ENCODE assay signal across 20 cellular contexts in genomic region chr2:12764075-12764722, GRCh38. TPM values are rescaled to one million over a fixed set of nuclear protein-coding genes. Genes with fewer than 3 reads are reported as not detected.
DNase-seq lines count a peak whose midpoint lies in the region; ATAC-seq and TF ChIP-seq lines count a peak whose summit lies in the region.
"Had no signal": no experiment of that assay in that cellular context is flagged by ENCODE, and none has a peak within 500 bp of the region (broad histone marks: within the 10 kb centered on the region; RNA-seq: fewer than 3 reads in every experiment).

No MANE protein-coding gene starts in this region.

- H3K36me3 ChIP-seq in left ventricle myocardium inferior = no peaks in the 10 kb centered on the region
- H3K36me3 ChIP-seq in upper lobe of right lung = no peaks in the 10 kb centered on the region

- no peaks in the 10 kb centered on the region for H3K9me3 Mint-ChIP-seq in activated T-helper 1 cell treated with anti-CD3 and anti-CD28 coated beads, Interleukin-12 subunit alpha, Interleukin-12 subunit beta, Interleukin-2, Interleukin-4 antibody, amounts not matched to agents 30 ng/mL and 10 ng/mL and 1 ng/mL, durations not matched to agents 14 hours and 24 hours and 36 hours
- H3K9me3 Mint-ChIP-seq: activated T-cell treated with anti-CD3 and anti-CD28 coated beads, Interleukin-2, amount 50 U/mL, for 24 hours; endodermal cell had no signal

- H3K9me3 ChIP-seq in left ventricle myocardium inferior (replicated peaks) (peaks cover 5% of the 10 kb centered on the region), upper lobe of right lung (no peaks in the 10 kb centered on the region)
- H3K9me3 ChIP-seq: SK-N-SH had no signal

- ATAC-seq in upper lobe of right lung = peak; percentile 47
- no peak for ATAC-seq in GM18870 (IDR thresholded peaks at IDR 0.05; ENCODE audit: unreplicated experiment)

- CTCF ChIA-PET in RWPE1 (lab: Yijun Ruan, JAX) = no interaction called here

- intact Hi-C loops in left ventricle myocardium inferior (cut with micrococcal nuclease) = no loop called here
- intact Hi-C loops in cardiac septum (cut with DNase I) = loop anchor here (5.0 kb wide), 1 partner anchor 33 kb away; no protein-coding TSS in a partner anchor
- intact Hi-C loops in upper lobe of right lung (cut with DNase I) = no loop called here
- intact Hi-C loops in activated T-helper 1 cell treated with anti-CD3 and anti-CD28 coated beads, Interleukin-12 subunit alpha, Interleukin-12 subunit beta, Interleukin-2, Interleukin-4 antibody, amounts not matched to agents 30 ng/mL and 10 ng/mL and 1 ng/mL, durations not matched to agents 14 hours and 24 hours and 36 hours (cut with micrococcal nuclease) = no loop called here

- H3K4me3 Mint-ChIP-seq in activated T-helper 1 cell treated with anti-CD3 and anti-CD28 coated beads, Interleukin-12 subunit alpha, Interleukin-12 subunit beta, Interleukin-2, Interleukin-4 antibody, amounts not matched to agents 30 ng/mL and 10 ng/mL and 1 ng/mL, durations not matched to agents 14 hours and 24 hours and 36 hours = no peak overlapping the region
- H3K4me3 Mint-ChIP-seq: activated naive CD8-positive, alpha-beta T cell; activated T-cell treated with anti-CD3 and anti-CD28 coated beads, Interleukin-2, amount 50 U/mL, for 24 hours; endodermal cell had no signal

- no peaks in the 10 kb centered on the region for H3K4me1 Mint-ChIP-seq in activated T-helper 1 cell treated with anti-CD3 and anti-CD28 coated beads, Interleukin-12 subunit alpha, Interleukin-12 subunit beta, Interleukin-2, Interleukin-4 antibody, amounts not matched to agents 30 ng/mL and 10 ng/mL and 1 ng/mL, durations not matched to agents 14 hours and 24 hours and 36 hours (ENCODE audit: low read depth)
- H3K4me1 Mint-ChIP-seq: endodermal cell had no signal

- H3K4me1 ChIP-seq in left ventricle myocardium inferior (peaks cover 17% of the 10 kb centered on the region), upper lobe of right lung (no peaks in the 10 kb centered on the region)
- H3K4me1 ChIP-seq: parathyroid adenoma had no signal

- H3K27me3 ChIP-seq in left ventricle myocardium inferior (ENCODE audit: low read depth) = no peaks in the 10 kb centered on the region
- H3K27me3 ChIP-seq in upper lobe of right lung = no peaks in the 10 kb centered on the region

- no peak for DNase-seq in left ventricle myocardium inferior
- no peak for DNase-seq in cardiac septum (ENCODE audit: low spot score)
- peak; percentile 20 for DNase-seq in RWPE1 (ENCODE audit: low spot score)
- peak; percentile 48 for DNase-seq in fibroblast of peridontal ligament (ENCODE audit: extremely low read depth)
- DNase-seq in upper lobe of right lung = no peak
- DNase-seq in hepatic stellate cell (ENCODE audit: low spot score) = no peak
- DNase-seq in activated T-helper 1 cell treated with anti-CD3 and anti-CD28 coated beads, Interleukin-12 subunit alpha, Interleukin-12 subunit beta, Interleukin-2, Interleukin-4 antibody, amounts not matched to agents 30 ng/mL and 10 ng/mL and 1 ng/mL, durations not matched to agents 14 hours and 24 hours and 36 hours (ENCODE audit: low spot score) = no peak
- DNase-seq: ACHN; activated T-cell treated with anti-CD3 and anti-CD28 coated beads, Interleukin-2, amount 50 U/mL, for 24 hours; endodermal cell; KBM-7; kidney; NCI-H146; NCI-H446; SK-N-SH; small intestine; stimulated activated naive CD4-positive, alpha-beta T cell had no signal

- H3K27me3 Mint-ChIP-seq in activated T-helper 1 cell treated with anti-CD3 and anti-CD28 coated beads, Interleukin-12 subunit alpha, Interleukin-12 subunit beta, Interleukin-2, Interleukin-4 antibody, amounts not matched to agents 30 ng/mL and 10 ng/mL and 1 ng/mL, durations not matched to agents 14 hours and 24 hours and 36 hours (ENCODE audit: insufficient read depth) = peaks cover 32% of the 10 kb centered on the region

- no peak overlapping the region for H3K27ac Mint-ChIP-seq in activated T-helper 1 cell treated with anti-CD3 and anti-CD28 coated beads, Interleukin-12 subunit alpha, Interleukin-12 subunit beta, Interleukin-2, Interleukin-4 antibody, amounts not matched to agents 30 ng/mL and 10 ng/mL and 1 ng/mL, durations not matched to agents 14 hours and 24 hours and 36 hours
- H3K27ac Mint-ChIP-seq: activated T-cell treated with anti-CD3 and anti-CD28 coated beads, Interleukin-2, amount 50 U/mL, for 24 hours; endodermal cell had no signal

- POLR2A ChIA-PET in RWPE1 (lab: Yijun Ruan, JAX; ENCODE audit: low non-redundant PET) = no interaction called here

- peak overlapping the region; percentile 56 for H3K27ac ChIP-seq in left ventricle myocardium inferior (replicated peaks)
- H3K27ac ChIP-seq in RWPE1 = no peak overlapping the region; the same call in 1 of the 2 replicates
- H3K27ac ChIP-seq in upper lobe of right lung = no peak overlapping the region
- H3K27ac ChIP-seq: parathyroid adenoma had no signal

- no peak for TF ChIP-seq CTCF in left ventricle myocardium inferior (IDR thresholded peaks at IDR 0.05; ENCODE audit: borderline replicate concordance)
- TF ChIP-seq CTCF in RWPE1 (conservative IDR thresholded peaks at IDR 0.05; ENCODE audit: low read depth) = no peak
- no peak for TF ChIP-seq CTCF in upper lobe of right lung (IDR thresholded peaks at IDR 0.05)

- H3K4me3 ChIP-seq in left ventricle myocardium inferior (no peak overlapping the region), upper lobe of right lung (no peak overlapping the region)

- H3K36me3 Mint-ChIP-seq in activated T-helper 1 cell treated with anti-CD3 and anti-CD28 coated beads, Interleukin-12 subunit alpha, Interleukin-12 subunit beta, Interleukin-2, Interleukin-4 antibody, amounts not matched to agents 30 ng/mL and 10 ng/mL and 1 ng/mL, durations not matched to agents 14 hours and 24 hours and 36 hours (ENCODE audit: low read depth) = no peaks in the 10 kb centered on the region
- H3K36me3 Mint-ChIP-seq: activated naive CD8-positive, alpha-beta T cell had no signal

RNA-seq across cellular contexts. Expression of gene TRIB2, which starts 47.5 kb away (rescaled TPM):
- total RNA-seq in left ventricle myocardium inferior (31.1 TPM), cardiac septum (49.9 TPM), upper lobe of right lung (50.7 TPM)
- total RNA-seq in activated T-helper 1 cell treated with anti-CD3 and anti-CD28 coated beads, Interleukin-12 subunit alpha, Interleukin-12 subunit beta, Interleukin-2, Interleukin-4 antibody, amounts not matched to agents 30 ng/mL and 10 ng/mL and 1 ng/mL, durations not matched to agents 14 hours and 24 hours and 36 hours = 6.3 TPM in 2 replicates

Comparison
In these comparisons a context has a peak if more than half of its experiments do, and no peak if none do; other contexts are left out.
1. DNase-seq: peak in RWPE1 (single experiment) and fibroblast of peridontal ligament (single experiment); none in left ventricle myocardium inferior (single experiment), cardiac septum (single experiment), upper lobe of right lung (single experiment), hepatic stellate cell (single experiment) and activated T-helper 1 cell treated with anti-CD3 and anti-CD28 coated beads, Interleukin-12 subunit alpha, Interleukin-12 subunit beta, Interleukin-2, Interleukin-4 antibody, amounts not matched to agents 30 ng/mL and 10 ng/mL and 1 ng/mL, durations not matched to agents 14 hours and 24 hours and 36 hours (single experiment).